1 cellular context compared by ENCODE assay signal in the genomic region with DNA sequence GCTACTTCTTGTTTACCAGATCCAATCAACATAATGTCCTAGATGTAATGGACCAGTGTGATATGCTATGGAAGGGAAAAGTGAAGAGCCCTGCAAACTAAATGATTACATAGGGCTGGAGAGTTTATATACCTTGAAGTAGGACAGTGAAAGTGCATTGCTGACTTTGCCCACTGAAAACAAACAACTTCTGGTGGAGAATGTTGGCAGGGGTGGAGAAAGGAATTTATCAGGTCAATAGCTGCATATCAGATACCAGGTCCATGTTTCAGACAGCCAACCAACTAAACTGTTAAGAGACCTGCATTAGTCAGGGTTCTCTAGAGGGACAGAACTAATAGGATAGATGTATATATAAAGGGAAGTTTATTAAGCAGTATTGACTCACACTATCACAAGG.
TF ChIP-seq lines count a peak whose summit lies in the region.

No MANE protein-coding gene starts in this region.

TF ChIP-seq in HepG2, 621 proteins besides CTCF, POLR2A, EP300 and RAD21 (continued from another document):
- TF ChIP-seq NFAT5 (CRISPR knock-in tag; IDR thresholded peaks at IDR 0.05) (no peak), TSC22D2 (CRISPR knock-in tag; IDR thresholded peaks at IDR 0.05; ENCODE audit: borderline replicate concordance) (no peak), FOSL1 (CRISPR knock-in tag; IDR thresholded peaks at IDR 0.05; ENCODE audit: borderline replicate concordance) (no peak)
- TF ChIP-seq, protein P1, sequence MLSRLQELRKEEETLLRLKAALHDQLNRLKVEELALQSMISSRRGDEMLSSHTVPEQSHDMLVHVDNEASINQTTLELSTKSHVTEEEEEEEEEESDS (CRISPR knock-in tag; IDR thresholded peaks at IDR 0.05; ENCODE audit: borderline replicate concordance), result no peak
